20 cellular contexts compared by ENCODE assay signal in genomic region chr6:2387445-2387844, GRCh38.
DNase-seq lines count a peak whose midpoint lies in the region; ATAC-seq and FAIRE-seq lines count a peak whose summit lies in the region.
"Had no signal": no experiment of that assay in that cellular context is flagged by ENCODE, and none has a peak within 500 bp of the region (broad histone marks: within the 10 kb centered on the region; RNA-seq: fewer than 3 reads in every experiment).

No MANE protein-coding gene starts in this region.

- intact Hi-C loops in activated naive CD4-positive, alpha-beta T cell treated with anti-CD3 and anti-CD28 coated beads for 36 hours (cut with micrococcal nuclease) = loop anchor here (2.0 kb wide), 1 partner anchor 277 kb away; no protein-coding TSS in a partner anchor

- no peak for DNase-seq in activated CD4-positive, CD25-positive, alpha-beta regulatory T cell (lab: John Stamatoyannopoulos, UW)
- DNase-seq in activated naive CD4-positive, alpha-beta T cell treated with anti-CD3 and anti-CD28 coated beads for 36 hours = peak; percentile 25
- DNase-seq in activated naive CD4-positive, alpha-beta T cell (lab: John Stamatoyannopoulos, UW) = no peak
- peak; percentile 27 for DNase-seq in stimulated activated CD8-positive, alpha-beta memory T cell treated with anti-CD3 and anti-CD28 coated beads, Interleukin-4, amount 100 ng/mL, for 48 hours
- no peak for DNase-seq in urothelium cell line (ENCODE audit: low spot score)
- DNase-seq: Caco-2; CD4-positive, CD25-positive, alpha-beta regulatory T cell; DMS153; GOT3; MV-4-11; NCI-H1417 treated with DMSO at 0.1 percent for 48 hours; NCI-H2029; NCI-H2171; NCI-H446; NK-92 treated with Interleukin-12 subunit alpha and Interleukin-12 subunit beta, amount 100 ng/mL, for 24 hours had no signal

- H3K27ac Mint-ChIP-seq in activated naive CD4-positive, alpha-beta T cell treated with anti-CD3 and anti-CD28 coated beads for 36 hours = no peak overlapping the region
- H3K27ac Mint-ChIP-seq in activated T-helper 17 cell treated with anti-CD3 and anti-CD28 coated beads, Interleukin-2, amount 50 U/mL, for 72 hours = no peak overlapping the region
- H3K27ac Mint-ChIP-seq: B cell; CD4-positive, CD25-positive, alpha-beta regulatory T cell had no signal

- H3K36me3 Mint-ChIP-seq in activated naive CD4-positive, alpha-beta T cell treated with anti-CD3 and anti-CD28 coated beads for 36 hours (ENCODE audit: low read depth) = peaks cover 6% of the 10 kb centered on the region
- H3K36me3 Mint-ChIP-seq in activated T-helper 17 cell treated with anti-CD3 and anti-CD28 coated beads, Interleukin-2, amount 50 U/mL, for 72 hours (ENCODE audit: low read depth) = no peaks in the 10 kb centered on the region

- peak; percentile 63 to 78 for ATAC-seq in activated CD4-positive, CD25-positive, alpha-beta regulatory T cell treated with anti-CD3 and anti-CD28 coated beads, Interleukin-2, amount 50 U/mL, for 24 hours
- peak; percentile 88 for ATAC-seq in activated T-helper 17 cell treated with anti-CD3 and anti-CD28 coated beads, Interleukin-2, amount 50 U/mL, for 72 hours (replicated peaks)
- ATAC-seq in HG02678 (IDR thresholded peaks at IDR 0.05; ENCODE audit: unreplicated experiment) = no peak
- ATAC-seq: K562 had no signal

- no peaks in the 10 kb centered on the region for H3K27me3 Mint-ChIP-seq in activated naive CD4-positive, alpha-beta T cell treated with anti-CD3 and anti-CD28 coated beads for 36 hours (ENCODE audit: low read depth)
- no peaks in the 10 kb centered on the region for H3K27me3 Mint-ChIP-seq in activated T-helper 17 cell treated with anti-CD3 and anti-CD28 coated beads, Interleukin-2, amount 50 U/mL, for 72 hours
- H3K27me3 Mint-ChIP-seq: B cell; CD4-positive, CD25-positive, alpha-beta regulatory T cell had no signal

- peaks cover 4% of the 10 kb centered on the region for H3K9me3 Mint-ChIP-seq in activated naive CD4-positive, alpha-beta T cell treated with anti-CD3 and anti-CD28 coated beads for 36 hours
- peaks cover 8% of the 10 kb centered on the region for H3K9me3 Mint-ChIP-seq in activated T-helper 17 cell treated with anti-CD3 and anti-CD28 coated beads, Interleukin-2, amount 50 U/mL, for 72 hours

- H3K4me3 Mint-ChIP-seq in activated naive CD4-positive, alpha-beta T cell treated with anti-CD3 and anti-CD28 coated beads for 36 hours = no peak overlapping the region
- no peak overlapping the region for H3K4me3 Mint-ChIP-seq in activated T-helper 17 cell treated with anti-CD3 and anti-CD28 coated beads, Interleukin-2, amount 50 U/mL, for 72 hours
- H3K4me3 Mint-ChIP-seq: B cell; CD4-positive, CD25-positive, alpha-beta regulatory T cell had no signal

- CTCF ChIA-PET in activated naive CD4-positive, alpha-beta T cell treated with anti-CD3 and anti-CD28 coated beads for 36 hours (lab: Charles Lee) = no interaction called here

- no peak for FAIRE-seq in urothelium cell line (lab: Jason Lieb, UNC)
- FAIRE-seq: K562 had no signal

- peaks cover 4% of the 10 kb centered on the region for H3K4me1 Mint-ChIP-seq in activated naive CD4-positive, alpha-beta T cell treated with anti-CD3 and anti-CD28 coated beads for 36 hours (ENCODE audit: low read depth)
- H3K4me1 Mint-ChIP-seq in activated T-helper 17 cell treated with anti-CD3 and anti-CD28 coated beads, Interleukin-2, amount 50 U/mL, for 72 hours = peaks cover 5% of the 10 kb centered on the region
- H3K4me1 Mint-ChIP-seq: B cell had no signal

Comparison
In these comparisons a context has a peak if more than half of its experiments do, and no peak if none do; other contexts are left out.
1. DNase-seq: peak in activated naive CD4-positive, alpha-beta T cell treated with anti-CD3 and anti-CD28 coated beads for 36 hours (single experiment) and stimulated activated CD8-positive, alpha-beta memory T cell treated with anti-CD3 and anti-CD28 coated beads, Interleukin-4, amount 100 ng/mL, for 48 hours (single experiment); none in activated CD4-positive, CD25-positive, alpha-beta regulatory T cell (0 of 4), activated naive CD4-positive, alpha-beta T cell (0 of 4) and urothelium cell line (single experiment).